Comparison of ENCODE assay signal across 27 cellular contexts in the genomic region with DNA sequence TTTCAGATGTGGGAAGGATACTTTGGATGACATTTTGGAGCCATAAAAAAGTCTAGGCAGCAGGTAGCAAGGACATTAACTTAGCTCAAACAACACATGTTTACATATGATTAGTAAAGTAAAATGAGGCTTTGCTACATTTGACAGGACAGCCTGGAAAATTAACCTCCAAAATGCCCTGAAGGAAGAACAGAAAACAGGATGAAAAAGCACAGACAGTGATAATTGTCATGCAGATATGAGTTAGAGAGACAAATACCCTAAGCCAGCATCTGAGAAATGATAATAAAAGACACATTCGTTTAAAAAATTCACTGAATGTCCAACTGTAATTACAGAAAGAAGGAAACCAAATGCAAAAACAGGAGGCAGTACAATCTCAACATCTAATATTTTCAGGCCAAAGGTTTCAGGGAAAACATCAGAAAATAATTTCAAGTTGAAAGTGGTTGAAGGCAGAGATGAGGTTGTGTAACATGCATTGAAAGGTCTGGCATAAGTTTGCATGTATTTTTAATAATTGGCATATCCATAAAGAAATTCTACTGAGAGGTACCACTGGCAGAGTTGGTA.
"Had no signal": no experiment of that assay in that cellular context is flagged by ENCODE, and none has a peak within 500 bp of the region (broad histone marks: within the 10 kb centered on the region; RNA-seq: fewer than 3 reads in every experiment).

No MANE protein-coding gene starts in this region.

- H3K4me2 ChIP-seq: smooth muscle cell had no signal

- H3K36me3 Mint-ChIP-seq: immature natural killer cell; naive thymus-derived CD8-positive, alpha-beta T cell had no signal

- H3K4me3 Mint-ChIP-seq: effector memory CD8-positive, alpha-beta T cell; immature natural killer cell; naive thymus-derived CD8-positive, alpha-beta T cell; nephron progenitor cell; stimulated activated naive CD8-positive, alpha-beta T cell treated with anti-CD3 and anti-CD28 coated beads, Interleukin-15, amount 100 ng/mL, for 72 hours had no signal

- H3K4me1 Mint-ChIP-seq: immature natural killer cell; naive thymus-derived CD8-positive, alpha-beta T cell; nephron progenitor cell; stimulated activated naive CD8-positive, alpha-beta T cell treated with anti-CD3 and anti-CD28 coated beads, Interleukin-15, amount 100 ng/mL, for 72 hours had no signal

- ATAC-seq: effector memory CD8-positive, alpha-beta T cell; heart right ventricle; naive thymus-derived CD8-positive, alpha-beta T cell; pancreas; right lobe of liver; stimulated activated naive CD8-positive, alpha-beta T cell treated with anti-CD3 and anti-CD28 coated beads, Interleukin-15, amount 100 ng/mL, for 72 hours had no signal

- H3K4me3 ChIP-seq: coronary artery, esophagus squamous epithelium, heart right ventricle, pancreas, right lobe of liver, smooth muscle cell, suprapubic skin, thyroid gland, vagina had no signal

- H3K27me3 ChIP-seq: esophagus squamous epithelium, heart right ventricle, pancreas, right lobe of liver, suprapubic skin, thyroid gland, vagina had no signal

- H3K9me3 Mint-ChIP-seq: effector memory CD8-positive, alpha-beta T cell; immature natural killer cell; stimulated activated naive CD8-positive, alpha-beta T cell treated with anti-CD3 and anti-CD28 coated beads, Interleukin-15, amount 100 ng/mL, for 72 hours had no signal

- H3K36me3 ChIP-seq: esophagus squamous epithelium, heart right ventricle, pancreas, right lobe of liver, suprapubic skin, thyroid gland, vagina had no signal

- H3K9me3 ChIP-seq: esophagus squamous epithelium, pancreas, right lobe of liver, suprapubic skin, thyroid gland, vagina had no signal

- H3K27ac ChIP-seq: coronary artery, esophagus squamous epithelium, pancreas, right lobe of liver, suprapubic skin, thyroid gland, vagina had no signal

- DNase-seq: effector memory CD8-positive, alpha-beta T cell; erythroblast; esophagus squamous epithelium; foreskin melanocyte; glutamatergic neuron; heart right ventricle; hippocampal formation; immature natural killer cell; mesenchymal stem cell; midbrain; naive thymus-derived CD8-positive, alpha-beta T cell; nephron progenitor cell; occipital lobe; pancreas; right lobe of liver; stimulated activated CD4-positive, alpha-beta T cell treated with anti-CD3 and anti-CD28 coated beads, Interleukin-12 subunit alpha, Interleukin-12 subunit beta, amount 100 ng/mL, for 4 hours; stimulated activated CD4-positive, alpha-beta T cell treated with anti-CD3 and anti-CD28 coated beads, Interleukin-1b, Interleukin-23, amount 100 ng/mL, for 48 hours; stimulated activated CD4-positive, alpha-beta T cell treated with anti-CD3 and anti-CD28 coated beads, Interleukin-4, amount 100 ng/mL, for 1 hour; stimulated activated CD8-positive, alpha-beta memory T cell treated with anti-CD3 and anti-CD28 coated beads, Interleukin-4, amount 100 ng/mL, for 48 hours; stimulated activated naive CD4-positive, alpha-beta T cell; stimulated activated naive CD8-positive, alpha-beta T cell treated with anti-CD3 and anti-CD28 coated beads, Interleukin-15, amount 100 ng/mL, for 72 hours; thyroid gland; trophoblast cell had no signal

- H3K27ac Mint-ChIP-seq: effector memory CD8-positive, alpha-beta T cell; immature natural killer cell; naive thymus-derived CD8-positive, alpha-beta T cell; nephron progenitor cell had no signal

- H3K4me1 ChIP-seq: esophagus squamous epithelium, pancreas, right lobe of liver, suprapubic skin, thyroid gland, vagina had no signal
